ENCODE assay signal across 10 cellular contexts in genomic region chr5:88724201-88724600, GRCh38.
DNase-seq lines count a peak whose midpoint lies in the region; ATAC-seq and TF ChIP-seq lines count a peak whose summit lies in the region.
"Had no signal": no experiment of that assay in that cellular context is flagged by ENCODE, and none has a peak within 500 bp of the region (broad histone marks: within the 10 kb centered on the region; RNA-seq: fewer than 3 reads in every experiment).

No MANE protein-coding gene starts in this region.

- H3K4me1 ChIP-seq in MM.1S (ENCODE audit: low read length) (no peaks in the 10 kb centered on the region), neural progenitor cell (peaks cover 11% of the 10 kb centered on the region), colonic mucosa (no peaks in the 10 kb centered on the region)

- ATAC-seq in HG02852 (IDR thresholded peaks at IDR 0.05; ENCODE audit: unreplicated experiment) = no peak
- ATAC-seq in HG03108 (IDR thresholded peaks at IDR 0.05; ENCODE audit: unreplicated experiment) = no peak

- no peaks in the 10 kb centered on the region for H3K9me2 ChIP-seq in MM.1S (replicated peaks; ENCODE audit: insufficient read depth, low read length)

- H3K79me2 ChIP-seq in MM.1S (ENCODE audit: low read length) (peaks cover 60% of the 10 kb centered on the region), neural progenitor cell (ENCODE audit: low read depth) (no peaks in the 10 kb centered on the region)

- H3K4me2 ChIP-seq in MM.1S (ENCODE audit: low read depth, low read length) (no peak overlapping the region), neural progenitor cell (no peak overlapping the region)

- no peak overlapping the region for H3K4me3 Mint-ChIP-seq in chondrocyte (ENCODE audit: unreplicated experiment)
- no peak overlapping the region for H3K4me3 Mint-ChIP-seq in neural progenitor cell
- H3K4me3 Mint-ChIP-seq: activated CD4-positive, alpha-beta memory T cell treated with anti-CD3 and anti-CD28 coated beads for 36 hours had no signal

- H3K4me3 ChIP-seq in MM.1S (ENCODE audit: low read length) = no peak overlapping the region
- H3K4me3 ChIP-seq in neural progenitor cell = no peak overlapping the region
- H3K4me3 ChIP-seq in colonic mucosa = no peak overlapping the region

- H2AFZ ChIP-seq in MM.1S (ENCODE audit: low read length) (no peak overlapping the region), neural progenitor cell (replicated peaks) (no peak overlapping the region)

- H3K36me3 Mint-ChIP-seq in chondrocyte (ENCODE audit: low read depth) (peaks cover 13% of the 10 kb centered on the region), neural progenitor cell (no peaks in the 10 kb centered on the region)
- H3K36me3 Mint-ChIP-seq: activated CD4-positive, alpha-beta memory T cell treated with anti-CD3 and anti-CD28 coated beads for 36 hours had no signal

- DNase-seq in ELR (ENCODE audit: low read depth) (peak; percentile 43), MM.1S (no peak), chondrocyte (ENCODE audit: low spot score) (no peak), neural progenitor cell (ENCODE audit: low spot score) (no peak), colonic mucosa (no peak)
- DNase-seq: activated CD4-positive, alpha-beta memory T cell treated with anti-CD3 and anti-CD28 coated beads for 36 hours; central memory CD4-positive, alpha-beta T cell; stimulated activated naive CD4-positive, alpha-beta T cell treated with Interleukin-2 at 50 U/mL for 16 hours had no signal

- intact Hi-C loops in colonic mucosa (cut with DNase I) = no loop called here

- peak; percentile 21 for TF ChIP-seq CTCF in MM.1S (IDR thresholded peaks at IDR 0.05; ENCODE audit: low read length)
- TF ChIP-seq CTCF in chondrocyte (IDR thresholded peaks at IDR 0.05) = peak; percentile 78
- peak; percentile 50 for TF ChIP-seq CTCF in neural progenitor cell (IDR thresholded peaks at IDR 0.05)
- TF ChIP-seq CTCF in colonic mucosa (IDR thresholded peaks at IDR 0.05) = no peak

- peaks cover 61% of the 10 kb centered on the region for H3K36me3 ChIP-seq in MM.1S (replicated peaks; ENCODE audit: insufficient read depth, low read length)
- no peaks in the 10 kb centered on the region for H3K36me3 ChIP-seq in neural progenitor cell
- H3K36me3 ChIP-seq in colonic mucosa = no peaks in the 10 kb centered on the region

- H3K27ac Mint-ChIP-seq in chondrocyte (ENCODE audit: unreplicated experiment) (no peak overlapping the region), neural progenitor cell (no peak overlapping the region)
- H3K27ac Mint-ChIP-seq: activated CD4-positive, alpha-beta memory T cell treated with anti-CD3 and anti-CD28 coated beads for 36 hours had no signal

- H4K20me1 ChIP-seq in MM.1S (ENCODE audit: insufficient read depth, low read length) = no peaks in the 10 kb centered on the region; the same call in 1 of the 2 replicates
- H4K20me1 ChIP-seq in neural progenitor cell (ENCODE audit: low read depth) = no peaks in the 10 kb centered on the region

- H3K27me3 Mint-ChIP-seq in chondrocyte (ENCODE audit: low read depth) (no peaks in the 10 kb centered on the region), neural progenitor cell (ENCODE audit: insufficient read depth, low read depth) (peaks cover 5% of the 10 kb centered on the region)

- no peaks in the 10 kb centered on the region for H3K27me3 ChIP-seq in MM.1S (replicated peaks; ENCODE audit: insufficient read depth, low read length)
- peaks cover 18% of the 10 kb centered on the region for H3K27me3 ChIP-seq in neural progenitor cell
- no peaks in the 10 kb centered on the region for H3K27me3 ChIP-seq in colonic mucosa

- H3K9ac ChIP-seq in MM.1S (ENCODE audit: low read length) (no peak overlapping the region), neural progenitor cell (no peak overlapping the region), colonic mucosa (ENCODE audit: low read depth in 2 of 2, low read length in 2 of 2) (no peak overlapping the region)

- H3F3A ChIP-seq in MM.1S (ENCODE audit: insufficient read depth, low read length) (peaks cover 9% of the 10 kb centered on the region; the same call in 1 of the 2 replicates), neural progenitor cell (ENCODE audit: low read depth) (peaks cover 20% of the 10 kb centered on the region)

- H3K4me1 Mint-ChIP-seq in chondrocyte (ENCODE audit: low read depth) = no peaks in the 10 kb centered on the region
- H3K4me1 Mint-ChIP-seq in neural progenitor cell = no peaks in the 10 kb centered on the region

- H3K9me3 Mint-ChIP-seq in chondrocyte (ENCODE audit: low read depth) (no peaks in the 10 kb centered on the region), neural progenitor cell (no peaks in the 10 kb centered on the region)
- H3K9me3 Mint-ChIP-seq: activated CD4-positive, alpha-beta memory T cell treated with anti-CD3 and anti-CD28 coated beads for 36 hours had no signal

- H3K9me3 ChIP-seq in MM.1S (replicated peaks; ENCODE audit: insufficient read depth, low read length) (no peaks in the 10 kb centered on the region), neural progenitor cell (ENCODE audit: low read depth) (no peaks in the 10 kb centered on the region), colonic mucosa (no peaks in the 10 kb centered on the region)

- H3K27ac ChIP-seq in MM.1S (ENCODE audit: low read length) = no peak overlapping the region
- H3K27ac ChIP-seq in neural progenitor cell = no peak overlapping the region
- no peak overlapping the region for H3K27ac ChIP-seq in colonic mucosa
